Comparison of ENCODE assay signal across 9 cellular contexts in genomic region chr1:181061891-181062777, GRCh38.
DNase-seq lines count a peak whose midpoint lies in the region; ATAC-seq and TF ChIP-seq lines count a peak whose summit lies in the region.
"Had no signal": no experiment of that assay in that cellular context is flagged by ENCODE, and none has a peak within 500 bp of the region (broad histone marks: within the 10 kb centered on the region; RNA-seq: fewer than 3 reads in every experiment).

No MANE protein-coding gene starts in this region.

- peaks cover 7% of the 10 kb centered on the region; the same call in 1 of the 2 replicates for H3F3A ChIP-seq in Loucy (ENCODE audit: low read depth)

- H3K36me3 ChIP-seq in Loucy (ENCODE audit: insufficient read depth, low read length): no peaks in the 10 kb centered on the region

- peaks cover 33% of the 10 kb centered on the region for H3K4me1 ChIP-seq in Loucy (ENCODE audit: insufficient read depth, low read length, poor library complexity, severe bottlenecking)

- H3K9me3 Mint-ChIP-seq in central memory CD8-positive, alpha-beta T cell: peaks cover 10% of the 10 kb centered on the region

- H3K36me3 Mint-ChIP-seq in central memory CD8-positive, alpha-beta T cell (ENCODE audit: insufficient read depth): peaks cover 8% of the 10 kb centered on the region

- no peaks in the 10 kb centered on the region for H3K27me3 Mint-ChIP-seq in central memory CD8-positive, alpha-beta T cell

- no peaks in the 10 kb centered on the region for H4K20me1 ChIP-seq in Loucy (ENCODE audit: insufficient read depth, low read length, poor library complexity, severe bottlenecking)

- H3K9me2 ChIP-seq in Loucy (replicated peaks; ENCODE audit: low read depth, low read length): no peaks in the 10 kb centered on the region

- H3K9ac ChIP-seq in Loucy (ENCODE audit: low read depth, low read length, poor library complexity, severe bottlenecking): peak overlapping the region; percentile 62

- H3K27ac Mint-ChIP-seq in central memory CD8-positive, alpha-beta T cell (ENCODE audit: low read depth): peak overlapping the region; percentile 88

- peak; percentile 67 for ATAC-seq in GM18519 (IDR thresholded peaks at IDR 0.05; ENCODE audit: low FRiP score, unreplicated experiment)
- peak; percentile 80 for ATAC-seq in GM21825 (IDR thresholded peaks at IDR 0.05; ENCODE audit: unreplicated experiment)
- peak; percentile 64 for ATAC-seq in central memory CD8-positive, alpha-beta T cell (replicated peaks; ENCODE audit: extremely low read depth, poor library complexity, severe bottlenecking)
- ATAC-seq: Panc1 had no signal

- peak overlapping the region; percentile 72 for H3K4me3 Mint-ChIP-seq in central memory CD8-positive, alpha-beta T cell

- TF ChIP-seq CTCF in Loucy (conservative IDR thresholded peaks at IDR 0.05; ENCODE audit: low read length) (no peak), foreskin fibroblast (IDR thresholded peaks at IDR 0.05; ENCODE audit: low read depth, low read length) (no peak)

- no peaks in the 10 kb centered on the region for H3K27me3 ChIP-seq in Loucy (ENCODE audit: insufficient read depth, low read length, poor library complexity, severe bottlenecking)

- peak overlapping the region; percentile 73 for H3K4me2 ChIP-seq in Loucy (ENCODE audit: low read depth, low read length, poor library complexity, severe bottlenecking)

- peaks cover 25% of the 10 kb centered on the region for H3K4me1 Mint-ChIP-seq in central memory CD8-positive, alpha-beta T cell

- no peaks in the 10 kb centered on the region for H3K79me2 ChIP-seq in Loucy (ENCODE audit: insufficient read depth, low read length)

- H3K4me3 ChIP-seq in Loucy (ENCODE audit: low read length, poor library complexity, severe bottlenecking) (peak overlapping the region; percentile 63), foreskin fibroblast (ENCODE audit: low read depth in 1 of 2, low read length in 2 of 2) (no peak overlapping the region)

- no peak for DNase-seq in central memory CD8-positive, alpha-beta T cell (ENCODE audit: low spot score in 2 of 2)
- DNase-seq in stimulated activated CD4-positive, alpha-beta T cell treated with anti-CD3 and anti-CD28 coated beads, Interleukin-4, amount 100 ng/mL, for 24 hours: peak; percentile 31
- no peak for DNase-seq in foreskin fibroblast
- DNase-seq in erythroblast (lab: John Stamatoyannopoulos, UW): no peak
- DNase-seq in OCI-M2 (lab: John Stamatoyannopoulos, UW; ENCODE audit: unreplicated experiment): no peak

- peak overlapping the region; percentile 36 for H2AFZ ChIP-seq in Loucy (ENCODE audit: low read length)

- H3K9me3 ChIP-seq in Loucy (ENCODE audit: insufficient read depth, low read depth, low read length): peaks cover 6% of the 10 kb centered on the region; the same call in 1 of the 2 replicates

- no peak for TF ChIP-seq POLR2A in erythroblast (IDR thresholded peaks at IDR 0.05; ENCODE audit: low read length)
